In the genomic region with DNA sequence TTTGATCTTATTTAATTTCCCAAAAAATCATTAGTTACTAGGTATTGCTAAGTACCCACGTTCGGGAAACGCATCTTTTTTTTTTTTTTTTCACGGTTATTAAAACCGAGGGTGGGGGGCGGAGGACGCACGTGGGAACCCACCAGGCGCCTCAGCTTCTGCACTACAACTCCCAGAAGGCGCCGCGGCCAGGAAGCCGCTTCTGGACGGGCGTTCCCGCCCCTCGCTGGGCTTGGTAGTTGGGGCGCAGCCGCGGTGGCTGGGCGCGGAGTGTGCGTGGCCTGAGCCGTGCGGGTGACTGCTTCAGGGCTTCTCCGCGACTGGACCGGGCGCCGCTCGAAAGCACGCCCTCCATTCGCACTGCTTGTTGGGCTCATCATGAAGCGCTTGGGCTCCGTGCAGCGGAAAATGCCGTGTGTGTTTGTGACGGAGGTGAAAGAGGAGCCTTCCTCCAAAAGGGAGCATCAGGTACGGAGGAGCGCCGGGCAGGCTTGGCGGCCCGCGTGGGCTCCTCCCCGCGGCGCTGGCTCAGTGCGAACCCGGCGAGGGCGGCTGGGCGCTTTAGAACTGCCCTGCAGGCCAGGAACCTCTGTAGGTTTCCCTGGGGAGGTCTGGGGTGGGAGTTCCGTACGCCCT, we compare ENCODE assay signal across 8 cellular contexts. TPM values are rescaled to one million over a fixed set of nuclear protein-coding genes. Genes with fewer than 3 reads are reported as not detected.
DNase-seq lines count a peak whose midpoint lies in the region; ATAC-seq and TF ChIP-seq lines count a peak whose summit lies in the region.

No MANE protein-coding gene starts in this region.

- H3K4me3 ChIP-seq in right lobe of liver, result peak overlapping the region; percentile 67 to 87 (median 75)

- WGBS in right lobe of liver (ENCODE audit: insufficient coverage, low coverage, low lambda C conversion rate, missing lambda C conversion rate), result 0% methylated on average over 33 of the region's 54 CpGs

- no peaks in the 10 kb centered on the region for H3K27me3 ChIP-seq in right lobe of liver

- intact Hi-C loops in right lobe of liver (cut with DNase I), result no loop called here

- no peaks in the 10 kb centered on the region for H3K9me3 ChIP-seq in right lobe of liver

- peak; percentile 99 for ATAC-seq in GM19372 (IDR thresholded peaks at IDR 0.05; ENCODE audit: low read depth, unreplicated experiment)
- ATAC-seq in HG03521 (IDR thresholded peaks at IDR 0.05; ENCODE audit: unreplicated experiment), result peak; percentile 100
- peak; percentile 99 to 100 (median 99) for ATAC-seq in right lobe of liver

- no peaks in the 10 kb centered on the region for H3K36me3 ChIP-seq in right lobe of liver

- no peak for TF ChIP-seq CTCF in C4-2B (conservative IDR thresholded peaks at IDR 0.05)
- TF ChIP-seq CTCF in right lobe of liver (IDR thresholded peaks at IDR 0.05), result no peak

- peaks cover 0 to 19% (median 0%) of the 10 kb centered on the region in 4 donors for H3K4me1 ChIP-seq in right lobe of liver

- TF ChIP-seq POLR2A in right lobe of liver (IDR thresholded peaks at IDR 0.05), result peak; percentile 83

- peak overlapping the region; percentile 87 for H3K27ac ChIP-seq in C4-2B
- H3K27ac ChIP-seq in right lobe of liver, result peak overlapping the region; percentile 53 to 72 (median 71)

- DNase-seq in NCI-H69 (lab: John Stamatoyannopoulos, UW), result peak; percentile 97
- DNase-seq in activated CD4-positive, alpha-beta T cell treated with anti-CD3 and anti-CD28 coated beads, Interleukin-2, amount 50 U/mL, for 1 hour, result peak; percentile 84
- DNase-seq in dermis microvascular lymphatic vessel endothelial cell (ENCODE audit: low read depth in 2 of 2), result peak; percentile 63 to 90
- DNase-seq in right lobe of liver, result peak; percentile 94 to 95 (median 94)
- peak; percentile 89 for DNase-seq in stimulated activated CD4-positive, alpha-beta T cell treated with anti-CD3 and anti-CD28 coated beads, Interleukin-4, amount 100 ng/mL, for 24 hours

RNA-seq across cellular contexts. Expression of a gene that starts 6.2 kb away (rescaled TPM):
- under 0.01 TPM in 1 of 2 replicates, not detected in the other for total RNA-seq in dermis microvascular lymphatic vessel endothelial cell
- total RNA-seq in right lobe of liver, result not detected

Comparison
In these comparisons a context has a peak if more than half of its experiments do, and no peak if none do; other contexts are left out.
1. Peak in every context shown above with its lines: DNase-seq, ATAC-seq, H3K4me3 ChIP-seq and H3K27ac ChIP-seq.